In the genomic region with DNA sequence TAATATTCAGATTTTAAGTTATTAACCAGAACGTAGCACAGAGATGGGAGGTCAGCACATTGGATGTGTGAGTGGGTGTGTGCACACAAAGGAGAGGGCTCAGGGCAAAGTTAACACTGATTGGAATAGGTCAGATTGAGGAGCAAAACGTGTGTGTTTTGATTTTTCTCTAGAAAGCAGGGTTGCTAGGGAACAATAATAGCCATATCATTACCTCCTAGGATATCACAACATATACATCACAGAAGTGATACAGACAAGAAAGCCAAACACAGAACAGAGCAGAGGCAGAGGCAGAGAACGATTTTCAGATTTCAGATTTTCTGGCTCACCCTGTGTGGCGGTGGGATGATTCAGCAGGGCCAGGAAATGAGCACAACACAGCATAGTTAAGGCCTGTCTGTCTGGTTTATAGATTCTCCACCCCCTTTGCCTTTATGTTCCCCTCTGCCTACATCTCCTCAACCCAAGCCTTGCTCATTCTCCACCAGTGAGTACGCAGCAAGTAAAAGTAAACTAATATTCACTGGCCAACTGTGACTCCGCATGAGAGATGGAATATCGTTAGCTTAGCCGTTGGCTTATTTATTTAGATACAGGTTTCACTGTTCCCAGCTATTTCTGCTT, we compare ENCODE assay signal across 8 cellular contexts.
DNase-seq lines count a peak whose midpoint lies in the region; ATAC-seq and TF ChIP-seq lines count a peak whose summit lies in the region.

No MANE protein-coding gene starts in this region.

- H3K36me3 ChIP-seq in esophagus squamous epithelium: no peaks in the 10 kb centered on the region

- DNase-seq in NCI-H345 (lab: John Stamatoyannopoulos, UW): peak; percentile 68
- no peak for DNase-seq in NCI-H345 treated with DMSO at 0.1 percent for 48 hours (lab: John Stamatoyannopoulos, UW; ENCODE audit: unreplicated experiment)
- peak; percentile 93 for DNase-seq in NCI-H748 treated with DMSO at 0.1 percent for 48 hours (lab: John Stamatoyannopoulos, UW)
- no peak for DNase-seq in esophagus squamous epithelium (lab: John Stamatoyannopoulos, UW)

- TF ChIP-seq POLR2A in esophagus squamous epithelium (IDR thresholded peaks at IDR 0.05): no peak

- no peak for TF ChIP-seq CTCF in esophagus squamous epithelium (IDR thresholded peaks at IDR 0.05)

- 13 to 44% methylated on average over 8 of the region's 8 CpGs for WGBS in esophagus squamous epithelium, 2 donors

- H3K4me1 ChIP-seq in esophagus squamous epithelium: peaks cover 6 to 63% (median 14%) of the 10 kb centered on the region in 3 donors

- H3K9me3 ChIP-seq in esophagus squamous epithelium: no peaks in the 10 kb centered on the region

- intact Hi-C loops in esophagus squamous epithelium (cut with DNase I): no loop called here

- H3K4me3 ChIP-seq in esophagus squamous epithelium (no peak overlapping the region), skin epidermis (no peak overlapping the region)

- H3K27ac ChIP-seq in esophagus squamous epithelium (peak overlapping the region; percentile 77 to 94 (median 88)), skin epidermis (peak overlapping the region in 18 of 21 experiments; percentile 37 to 84 (median 68))

- ATAC-seq in HG03095 (IDR thresholded peaks at IDR 0.05; ENCODE audit: unreplicated experiment): no peak
- no peak for ATAC-seq in GM18909 (IDR thresholded peaks at IDR 0.05; ENCODE audit: poor library complexity, unreplicated experiment)
- no peak for ATAC-seq in GM21367 (IDR thresholded peaks at IDR 0.05; ENCODE audit: unreplicated experiment)

- no peaks in the 10 kb centered on the region for H3K27me3 ChIP-seq in esophagus squamous epithelium

Comparison
In these comparisons a context has a peak if more than half of its experiments do, and no peak if none do; other contexts are left out.
1. DNase-seq: peak in NCI-H345 (single experiment) and NCI-H748 treated with DMSO at 0.1 percent for 48 hours (single experiment); none in NCI-H345 treated with DMSO at 0.1 percent for 48 hours (single experiment) and esophagus squamous epithelium (single experiment).